16 cellular contexts compared by ENCODE assay signal in genomic region chr10:43339136-43339535, GRCh38. TPM values are rescaled to one million over a fixed set of nuclear protein-coding genes. Genes with fewer than 3 reads are reported as not detected.
A peak's percentile ranks its signal among the peaks of the same experiment; 100 is the strongest.
DNase-seq lines count a peak whose midpoint lies in the region; TF ChIP-seq lines count a peak whose summit lies in the region.
"Had no signal": no experiment of that assay in that cellular context is flagged by ENCODE, and none has a peak within 500 bp of the region (broad histone marks: within the 10 kb centered on the region; RNA-seq: fewer than 3 reads in every experiment).

No MANE protein-coding gene starts in this region.

- CTCF ChIA-PET in Caco-2 (lab: Charles Lee), result no interaction called here
- CTCF ChIA-PET in A673 (lab: Charles Lee), result no interaction called here

- peak overlapping the region; percentile 29 for H2AFZ ChIP-seq in osteoblast (ENCODE audit: low read length)
- H2AFZ ChIP-seq: GM23248 had no signal

- no peak overlapping the region for H3K4me3 Mint-ChIP-seq in Caco-2 (ENCODE audit: unreplicated experiment)
- peak overlapping the region; percentile 50; the same call in 1 of the 2 replicates for H3K4me3 Mint-ChIP-seq in HFFc6
- no peak overlapping the region for H3K4me3 Mint-ChIP-seq in glutamatergic neuron (ENCODE audit: unreplicated experiment)

- no peaks in the 10 kb centered on the region for H3K27me3 ChIP-seq in Caco-2 (replicated peaks; ENCODE audit: control insufficient read depth, insufficient read depth, low read length)
- H3K27me3 ChIP-seq in osteoblast (ENCODE audit: insufficient read depth, low read length), result peaks cover 9% of the 10 kb centered on the region
- H3K27me3 ChIP-seq in A673 (replicated peaks; ENCODE audit: insufficient read depth, low read depth, low read length, poor library complexity), result no peaks in the 10 kb centered on the region
- H3K27me3 ChIP-seq: SJCRH30 had no signal

- no peak for TF ChIP-seq CTCF in Caco-2 (IDR thresholded peaks at IDR 0.05; ENCODE audit: insufficient read depth in 1 of 2, low read depth in 1 of 2, low read length in 1 of 2, severe bottlenecking in 1 of 2, unreplicated experiment in 1 of 2)
- no peak for TF ChIP-seq CTCF in HFFc6 (IDR thresholded peaks at IDR 0.05)
- TF ChIP-seq CTCF in glutamatergic neuron (IDR thresholded peaks at IDR 0.05; ENCODE audit: partially characterized antibody, unreplicated experiment), result no peak
- TF ChIP-seq CTCF in osteoblast (IDR thresholded peaks at IDR 0.05; ENCODE audit: extremely low read depth, low read depth, low read length), result no peak
- no peak for TF ChIP-seq CTCF in A673 (conservative IDR thresholded peaks at IDR 0.05; ENCODE audit: low read depth, low read length)

- H3K4me1 Mint-ChIP-seq in Caco-2 (ENCODE audit: low read depth, unreplicated experiment), result peaks cover 45% of the 10 kb centered on the region
- H3K4me1 Mint-ChIP-seq in HFFc6 (ENCODE audit: low read depth), result peaks cover 17% of the 10 kb centered on the region; the same call in 1 of the 2 replicates
- peaks cover 5% of the 10 kb centered on the region for H3K4me1 Mint-ChIP-seq in glutamatergic neuron (ENCODE audit: low read depth, unreplicated experiment)

- POLR2A ChIA-PET in Caco-2 (lab: Charles Lee), result no interaction called here
- POLR2A ChIA-PET in A673 (lab: Charles Lee; ENCODE audit: low non-redundant PET), result interaction anchor here (0.5 kb wide), 1 partner anchor 154 kb away, joined by 8 read pairs; no protein-coding TSS in a partner anchor

- H3K4me3 ChIP-seq in Caco-2 (ENCODE audit: low read depth, low read length) (no peak overlapping the region), osteoblast (ENCODE audit: insufficient read depth, low read length) (no peak overlapping the region), A673 (ENCODE audit: low read depth, low read length, poor library complexity, severe bottlenecking) (no peak overlapping the region)
- H3K4me3 ChIP-seq: GM23248, SJCRH30 had no signal

- H3K9me3 Mint-ChIP-seq in Caco-2 (ENCODE audit: unreplicated experiment) (no peaks in the 10 kb centered on the region), HFFc6 (no peaks in the 10 kb centered on the region), glutamatergic neuron (ENCODE audit: unreplicated experiment) (peaks cover 5% of the 10 kb centered on the region)

- H3K4me2 ChIP-seq in osteoblast (ENCODE audit: insufficient read depth, low read length), result no peak overlapping the region
- H3K4me2 ChIP-seq: KMS-11 had no signal

- H4K20me1 ChIP-seq in osteoblast (ENCODE audit: insufficient read depth, low read length), result no peaks in the 10 kb centered on the region

- BruUV-seq in Caco-2 (replicated peaks; lab: Mats Ljungman, UMichigan) (no TSS peak), A673 (replicated peaks; lab: Mats Ljungman, UMichigan) (no TSS peak)

- peaks cover 2% of the 10 kb centered on the region; the same call in 1 of the 2 replicates for H3K36me3 ChIP-seq in Caco-2 (ENCODE audit: control insufficient read depth, insufficient read depth, low read length)
- H3K36me3 ChIP-seq in osteoblast (ENCODE audit: insufficient read depth, low read length), result no peaks in the 10 kb centered on the region
- H3K36me3 ChIP-seq in A673 (ENCODE audit: insufficient read depth, low read length, poor library complexity, severe bottlenecking), result no peaks in the 10 kb centered on the region
- H3K36me3 ChIP-seq: SJCRH30 had no signal

- intact Hi-C loops in Caco-2 (cut with micrococcal nuclease; ENCODE audit: unreplicated experiment), result no loop called here
- intact Hi-C loops in A673 (cut with micrococcal nuclease; ENCODE audit: unreplicated experiment), result no loop called here

- H3K4me1 ChIP-seq in Caco-2, result peaks cover 53% of the 10 kb centered on the region
- H3K4me1 ChIP-seq in osteoblast (ENCODE audit: insufficient read depth, low read length), result no peaks in the 10 kb centered on the region
- no peaks in the 10 kb centered on the region for H3K4me1 ChIP-seq in A673 (ENCODE audit: insufficient read depth, low read length, poor library complexity, severe bottlenecking)
- H3K4me1 ChIP-seq: SJCRH30 had no signal

- H3K36me3 Mint-ChIP-seq in Caco-2 (ENCODE audit: insufficient read depth, unreplicated experiment) (peaks cover 1% of the 10 kb centered on the region), HFFc6 (ENCODE audit: low read depth) (no peaks in the 10 kb centered on the region), glutamatergic neuron (ENCODE audit: unreplicated experiment) (peaks cover 4% of the 10 kb centered on the region)
- H3K36me3 Mint-ChIP-seq: CD14-positive monocyte had no signal

- DNase-seq in Caco-2 (no peak), HFFc6 (no peak), glutamatergic neuron (no peak), osteoblast (ENCODE audit: insufficient read length, low spot score, missing footprints) (peak; percentile 69), C1 segment of cervical spinal cord (lab: John Stamatoyannopoulos, UW) (no peak), A673 (ENCODE audit: low spot score) (no peak)
- no peak for DNase-seq in NK-92 treated with Interleukin-12 subunit alpha and Interleukin-12 subunit beta, amount 100 ng/mL, for 24 hours (lab: John Stamatoyannopoulos, UW)
- DNase-seq: AML-193, GM23248, NCI-H1417 treated with DMSO at 0.1 percent for 48 hours, NCI-H1930, NCI-H226, NCI-H524, SJCRH30 had no signal

- H3K9me3 ChIP-seq in Caco-2 (no peaks in the 10 kb centered on the region), osteoblast (ENCODE audit: low read depth, low read length) (no peaks in the 10 kb centered on the region), A673 (ENCODE audit: low read depth, low read length, poor library complexity, severe bottlenecking) (no peaks in the 10 kb centered on the region)
- H3K9me3 ChIP-seq: SJCRH30 had no signal

- H3K27ac Mint-ChIP-seq in Caco-2 (ENCODE audit: unreplicated experiment) (peak overlapping the region; percentile 96), HFFc6 (no peak overlapping the region), glutamatergic neuron (ENCODE audit: unreplicated experiment) (peak overlapping the region; percentile 44)

- no peaks in the 10 kb centered on the region for H3K27me3 Mint-ChIP-seq in Caco-2 (ENCODE audit: insufficient read depth, unreplicated experiment)
- H3K27me3 Mint-ChIP-seq in HFFc6 (ENCODE audit: insufficient read depth), result peaks cover 32% of the 10 kb centered on the region
- peaks cover 9% of the 10 kb centered on the region for H3K27me3 Mint-ChIP-seq in glutamatergic neuron (ENCODE audit: unreplicated experiment)

- H3K27ac ChIP-seq in osteoblast (ENCODE audit: low read depth, low read length) (no peak overlapping the region), A673 (ENCODE audit: low read depth, low read length, poor library complexity, severe bottlenecking) (no peak overlapping the region)
- H3K27ac ChIP-seq: GM23248, KMS-11, SJCRH30 had no signal

- no peaks in the 10 kb centered on the region for H3K79me2 ChIP-seq in osteoblast (ENCODE audit: insufficient read depth, low read length)

RNA-seq across cellular contexts. Expression of gene FXYD4, which starts 32.3 kb away (rescaled TPM):
- total RNA-seq in Caco-2 (2022) (not detected in 2 replicates), glutamatergic neuron (ENCODE audit: unreplicated experiment) (not detected), osteoblast (not detected in 2 replicates), A673 (2021) (not detected in 2 replicates)
- not detected for total RNA-seq in HFFc6 (2021; fragmentation: NEBNext Ultra II Directional; extraction: Animal tissue kit (Norgen Biotek cat#: 25700))
- total RNA-seq: GM23248, SJCRH30 had no signal
